In the genomic region with DNA sequence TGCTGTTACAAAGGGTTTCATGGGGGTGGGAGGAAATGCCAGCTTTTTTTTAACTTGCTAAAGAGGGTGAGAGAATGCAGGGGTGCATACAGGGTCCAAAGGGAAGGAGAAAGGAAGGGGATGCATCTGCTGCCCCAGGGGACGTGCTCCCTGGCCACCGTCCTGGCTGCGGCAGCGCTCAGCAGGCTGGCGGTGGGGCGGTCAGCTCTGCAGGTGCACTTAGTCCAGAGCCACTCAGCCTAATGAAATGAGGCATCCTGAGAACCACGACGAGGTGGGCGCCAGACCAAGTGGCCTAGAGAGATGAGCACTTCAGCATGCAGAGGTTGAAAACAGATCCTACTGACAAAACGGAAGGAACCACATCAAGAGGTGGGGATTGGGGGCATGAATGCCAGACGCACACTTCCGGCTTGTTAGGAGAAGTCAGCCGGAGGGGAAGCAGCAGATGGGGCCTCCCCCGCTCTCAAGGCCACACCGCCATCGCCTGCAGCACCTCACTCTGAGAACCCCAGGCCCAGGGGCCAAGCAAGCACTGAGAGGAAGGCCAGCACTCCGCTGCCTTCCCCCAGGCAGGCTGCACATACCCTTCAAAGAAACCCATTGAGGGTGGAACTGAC, we compare ENCODE assay signal across 9 cellular contexts.
A peak's percentile ranks its signal among the peaks of the same experiment; 100 is the strongest.
DNase-seq lines count a peak whose midpoint lies in the region; ATAC-seq and TF ChIP-seq lines count a peak whose summit lies in the region.
"Had no signal": no experiment of that assay in that cellular context is flagged by ENCODE, and none has a peak within 500 bp of the region (broad histone marks: within the 10 kb centered on the region; RNA-seq: fewer than 3 reads in every experiment).

No MANE protein-coding gene starts in this region.

- DNase-seq in CD1c-positive myeloid dendritic cell (ENCODE audit: extremely low spot score) (peak; percentile 71), NCI-H2029 (lab: John Stamatoyannopoulos, UW) (no peak), NCI-H2081 (lab: John Stamatoyannopoulos, UW) (no peak), WERI-Rb-1 (no peak)
- DNase-seq in activated CD8-positive, alpha-beta memory T cell treated with anti-CD3 and anti-CD28 coated beads, Interleukin-2, amount 50 U/mL, for 24 hours (ENCODE audit: extremely low read depth), result peak; percentile 24
- DNase-seq in naive thymus-derived CD8-positive, alpha-beta T cell, result peak; percentile 30 to 91 (median 72)
- DNase-seq: COR-L47 had no signal

- no peaks in the 10 kb centered on the region for H3K27me3 Mint-ChIP-seq in naive thymus-derived CD8-positive, alpha-beta T cell

- H3K9me3 Mint-ChIP-seq in naive thymus-derived CD8-positive, alpha-beta T cell, result no peaks in the 10 kb centered on the region

- H3K4me1 Mint-ChIP-seq in naive thymus-derived CD8-positive, alpha-beta T cell, result peaks cover 10 to 22% (median 15%) of the 10 kb centered on the region in 4 donors

- H3K27ac Mint-ChIP-seq in naive thymus-derived CD8-positive, alpha-beta T cell, result peak overlapping the region; percentile 90 to 98 (median 96)

- H3K9me3 ChIP-seq in WERI-Rb-1 (ENCODE audit: severe bottlenecking), result no peaks in the 10 kb centered on the region

- POLR2A ChIA-PET in naive thymus-derived CD8-positive, alpha-beta T cell (lab: Charles Lee), result interaction anchor here (0.7 to 1.9 kb wide), 2 partner anchors 19 to 38 kb away, joined by 4 to 6 read pairs; no protein-coding TSS in a partner anchor

- no peaks in the 10 kb centered on the region for H3K27me3 ChIP-seq in WERI-Rb-1 (ENCODE audit: insufficient read depth, low read depth, severe bottlenecking)

- ATAC-seq in GM21619 (IDR thresholded peaks at IDR 0.05; ENCODE audit: unreplicated experiment) (peak; percentile 60), GM18858 (IDR thresholded peaks at IDR 0.05; ENCODE audit: unreplicated experiment) (no peak)
- ATAC-seq in naive thymus-derived CD8-positive, alpha-beta T cell, result peak; percentile 97

- H3K36me3 ChIP-seq in WERI-Rb-1, result peaks cover 10% of the 10 kb centered on the region

- peak overlapping the region; percentile 61 to 86 (median 80) for H3K4me3 Mint-ChIP-seq in naive thymus-derived CD8-positive, alpha-beta T cell

- no peak for TF ChIP-seq CTCF in WERI-Rb-1 (IDR thresholded peaks at IDR 0.05; ENCODE audit: low read depth, low read length)

- no peak overlapping the region for H3K27ac ChIP-seq in WERI-Rb-1

- H3K36me3 Mint-ChIP-seq in naive thymus-derived CD8-positive, alpha-beta T cell, result peaks cover 0 to 15% (median 5%) of the 10 kb centered on the region in 3 donors

- H3K4me3 ChIP-seq in WERI-Rb-1 (ENCODE audit: low read depth, low read length), result no peak overlapping the region

Comparison
In these comparisons a context has a peak if more than half of its experiments do, and no peak if none do; other contexts are left out.
1. DNase-seq: peak in CD1c-positive myeloid dendritic cell (single experiment), activated CD8-positive, alpha-beta memory T cell treated with anti-CD3 and anti-CD28 coated beads, Interleukin-2, amount 50 U/mL, for 24 hours (single experiment) and naive thymus-derived CD8-positive, alpha-beta T cell (10 of 10); none in NCI-H2029 (single experiment), NCI-H2081 (0 of 2) and WERI-Rb-1 (single experiment).